In the genomic region with DNA sequence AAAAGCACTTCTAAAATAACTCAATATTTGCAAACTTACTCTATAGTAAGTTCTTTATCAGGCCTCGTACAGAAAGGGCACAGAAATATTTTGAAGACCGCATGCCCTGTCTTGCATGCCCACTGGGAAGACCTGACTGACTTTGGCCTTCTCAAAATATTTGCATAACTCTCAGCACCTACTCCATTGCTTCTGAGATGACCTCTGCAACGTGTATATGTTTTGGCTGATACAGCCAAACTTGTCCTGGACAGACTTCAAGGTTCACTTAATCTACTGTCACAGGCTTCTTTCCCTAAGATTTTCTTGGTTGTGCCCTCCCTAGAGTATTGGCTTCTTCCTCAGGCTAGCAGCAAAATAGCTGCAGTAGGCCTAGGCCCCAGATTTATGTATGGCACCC, we compare ENCODE assay signal across 17 cellular contexts.
"Had no signal": no experiment of that assay in that cellular context is flagged by ENCODE, and none has a peak within 500 bp of the region (broad histone marks: within the 10 kb centered on the region; RNA-seq: fewer than 3 reads in every experiment).

No MANE protein-coding gene starts in this region.

- H3K36me3 ChIP-seq: heart right ventricle, neutrophil, pancreas, SJCRH30, tibial nerve had no signal

- H3K27me3 ChIP-seq: heart right ventricle, neutrophil, pancreas, tibial nerve had no signal

- ATAC-seq: activated CD4-positive, CD25-positive, alpha-beta regulatory T cell treated with anti-CD3 and anti-CD28 coated beads, Interleukin-2, amount 50 U/mL, for 24 hours; activated naive CD4-positive, alpha-beta T cell treated with anti-CD3 and anti-CD28 coated beads, Interleukin-2, amount 50 U/mL, for 72 hours; activated T-cell treated with anti-CD3 and anti-CD28 coated beads, Interleukin-2, amount 50 U/mL, for 72 hours; effector memory CD8-positive, alpha-beta T cell; natural killer cell; pancreas; stimulated activated naive CD8-positive, alpha-beta T cell treated with anti-CD3 and anti-CD28 coated beads, Interleukin-15, Interleukin-2, amounts not matched to agents 100 U/mL and 50 U/mL, for 24 hours had no signal

- H3K27ac ChIP-seq: neutrophil, pancreas, SJCRH30, tibial nerve had no signal

- H3K4me1 ChIP-seq: SJCRH30 had no signal

- H3K4me3 ChIP-seq: heart right ventricle, pancreas, SJCRH30, tibial nerve had no signal

- DNase-seq: activated CD8-positive, alpha-beta memory T cell treated with anti-CD3 and anti-CD28 coated beads for 24 hours; activated gamma-delta T cell; activated T-cell treated with anti-CD3 and anti-CD28 coated beads, Interleukin-2, amount 50 U/mL, for 72 hours; effector memory CD8-positive, alpha-beta T cell; heart right ventricle; mesendoderm; natural killer cell; pancreas; SJCRH30; stimulated activated CD4-positive, alpha-beta T cell treated with anti-CD3 and anti-CD28 coated beads, Interleukin-2, amount 100 ng/mL, for 24 hours; stimulated activated naive CD8-positive, alpha-beta T cell treated with anti-CD3 and anti-CD28 coated beads, Interleukin-15, Interleukin-2, amounts not matched to agents 100 U/mL and 50 U/mL, for 24 hours; T1000 had no signal

- H3K9me3 ChIP-seq: heart right ventricle, neutrophil, pancreas, SJCRH30, tibial nerve had no signal

- FAIRE-seq: frontal cortex, pancreas had no signal
